ENCODE assay signal across 14 cellular contexts in the genomic region with DNA sequence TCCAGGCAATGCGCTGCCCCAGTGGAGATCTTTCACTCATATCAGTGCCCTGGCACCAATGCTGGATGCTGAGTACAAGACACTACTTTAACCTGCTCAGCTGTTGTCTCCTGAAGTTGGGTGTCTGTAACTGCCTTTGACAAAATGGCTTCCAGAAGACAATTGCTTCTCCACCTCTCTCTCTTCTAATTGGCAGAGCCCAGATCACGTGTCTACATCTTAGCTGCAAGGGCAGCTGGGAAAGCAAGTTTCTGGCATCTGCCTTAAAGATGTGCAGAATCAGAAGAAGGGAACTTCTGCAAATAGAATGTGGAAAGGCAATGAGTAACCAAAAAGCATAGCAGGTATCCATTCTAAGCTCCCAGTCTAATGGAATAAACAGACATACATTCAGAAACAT.
DNase-seq lines count a peak whose midpoint lies in the region; TF ChIP-seq lines count a peak whose summit lies in the region.
"Had no signal": no experiment of that assay in that cellular context is flagged by ENCODE, and none has a peak within 500 bp of the region (broad histone marks: within the 10 kb centered on the region; RNA-seq: fewer than 3 reads in every experiment).

No MANE protein-coding gene starts in this region.

- H2BK5ac ChIP-seq in neuronal stem cell (ENCODE audit: low read length): no peak overlapping the region

- no peaks in the 10 kb centered on the region for H3K36me3 ChIP-seq in fibroblast of lung (ENCODE audit: control insufficient read depth, insufficient read depth, low read length)
- no peaks in the 10 kb centered on the region for H3K36me3 ChIP-seq in neuronal stem cell (replicated peaks in 1 of 2; ENCODE audit: control insufficient read depth in 2 of 2, insufficient read depth in 2 of 2, low read length in 2 of 2)
- H3K36me3 ChIP-seq: BLaER1 treated with 17β-estradiol and CSF1 and Interleukin-3, amounts not matched to agents 10 nM and 100 nM had no signal

- no peak overlapping the region for H3K23ac ChIP-seq in neuronal stem cell (ENCODE audit: low read depth, low read length, poor library complexity)

- no peaks in the 10 kb centered on the region for H3K27me3 ChIP-seq in fibroblast of lung (ENCODE audit: control insufficient read depth, insufficient read depth, low read length)
- no peaks in the 10 kb centered on the region for H3K27me3 ChIP-seq in neuronal stem cell (ENCODE audit: control insufficient read depth in 3 of 3, insufficient read depth in 3 of 3, low read depth in 1 of 3, low read length in 3 of 3)
- H3K27me3 ChIP-seq: BLaER1 treated with 17β-estradiol and CSF1 and Interleukin-3, amounts not matched to agents 10 nM and 100 nM had no signal

- H3K4me3 ChIP-seq in fibroblast of lung (replicated peaks in 1 of 4; ENCODE audit: control extremely low read depth in 1 of 4, insufficient read depth in 1 of 4, low read depth in 3 of 4, low read length in 4 of 4) (no peak overlapping the region), neuronal stem cell (ENCODE audit: low read length in 2 of 2) (no peak overlapping the region)
- H3K4me3 ChIP-seq: BLaER1 treated with 17β-estradiol and CSF1 and Interleukin-3, amounts not matched to agents 10 nM and 100 nM had no signal

- H3K9me3 Mint-ChIP-seq in chondrocyte (ENCODE audit: low read depth): no peaks in the 10 kb centered on the region

- H2AK5ac ChIP-seq in neuronal stem cell (ENCODE audit: low read depth, low read length): no peak overlapping the region

- no peak for TF ChIP-seq CTCF in fibroblast of lung (conservative IDR thresholded peaks at IDR 0.05 in 1 of 2, IDR thresholded peaks at IDR 0.05 in 1 of 2; ENCODE audit: low read depth in 1 of 2, low read length in 2 of 2)
- no peak for TF ChIP-seq CTCF in chondrocyte (IDR thresholded peaks at IDR 0.05)

- peak overlapping the region; percentile 35 for H2AFZ ChIP-seq in fibroblast of lung (ENCODE audit: low read length)
- peak overlapping the region; percentile 54 for H2AFZ ChIP-seq in neuronal stem cell (ENCODE audit: low read length)

- DNase-seq in NCI-H2171 treated with DMSO at 0.1 percent for 48 hours (lab: John Stamatoyannopoulos, UW): peak; percentile 12
- no peak for DNase-seq in NCI-H2171 (lab: John Stamatoyannopoulos, UW)
- peak; percentile 3 for DNase-seq in RPMI7951 (ENCODE audit: low read depth)
- DNase-seq in fibroblast of lung (ENCODE audit: low read depth in 2 of 2): no peak
- DNase-seq in neuronal stem cell (ENCODE audit: low spot score): no peak
- no peak for DNase-seq in SIG-M5 (lab: John Stamatoyannopoulos, UW)
- DNase-seq in caudate nucleus (lab: John Stamatoyannopoulos, UW): no peak
- DNase-seq in chondrocyte (ENCODE audit: low spot score): no peak
- DNase-seq: 8988T, KG1, NCI-H1105, NCI-H1694 treated with DMSO at 0.1 percent for 48 hours, NCI-H748 treated with DMSO at 0.1 percent for 48 hours had no signal

- H2BK15ac ChIP-seq in neuronal stem cell (ENCODE audit: low read length): no peak overlapping the region

- H3K27me3 Mint-ChIP-seq in chondrocyte (ENCODE audit: low read depth): peaks cover 18% of the 10 kb centered on the region

- H3K79me1 ChIP-seq in neuronal stem cell (ENCODE audit: low read depth, low read length): no peaks in the 10 kb centered on the region

- H3K27ac ChIP-seq in fibroblast of lung (ENCODE audit: insufficient read depth, low read length) (no peak overlapping the region), neuronal stem cell (replicated peaks; ENCODE audit: low read length) (no peak overlapping the region), caudate nucleus (ENCODE audit: low read depth, low read length) (no peak overlapping the region)
- H3K27ac ChIP-seq: BLaER1 treated with 17β-estradiol and CSF1 and Interleukin-3, amounts not matched to agents 10 nM and 100 nM had no signal

- no peak overlapping the region for H2BK120ac ChIP-seq in neuronal stem cell (ENCODE audit: low read depth, low read length)

- no peaks in the 10 kb centered on the region for H3K79me2 ChIP-seq in fibroblast of lung (ENCODE audit: control insufficient read depth, insufficient read depth, low read length)

- H3K4me1 ChIP-seq in fibroblast of lung (ENCODE audit: control insufficient read depth, extremely low read depth, insufficient read depth, low read length) (no peaks in the 10 kb centered on the region), neuronal stem cell (ENCODE audit: control insufficient read depth in 2 of 2, insufficient read depth in 1 of 2, low read depth in 1 of 2, low read length in 2 of 2) (no peaks in the 10 kb centered on the region)
- H3K4me1 ChIP-seq: BLaER1 treated with 17β-estradiol and CSF1 and Interleukin-3, amounts not matched to agents 10 nM and 100 nM had no signal

- H4K8ac ChIP-seq in neuronal stem cell (ENCODE audit: low read depth, low read length): no peak overlapping the region

- H3K27ac Mint-ChIP-seq in chondrocyte (ENCODE audit: unreplicated experiment): no peak overlapping the region

- no peak overlapping the region for H3K14ac ChIP-seq in neuronal stem cell (ENCODE audit: low read length)

- no peak overlapping the region for H3K4ac ChIP-seq in neuronal stem cell (ENCODE audit: low read length)

- H3K4me2 ChIP-seq in fibroblast of lung (ENCODE audit: extremely low read depth, insufficient read depth, low read length) (no peak overlapping the region), neuronal stem cell (ENCODE audit: insufficient read depth, low read length, poor library complexity, severe bottlenecking) (no peak overlapping the region)
- H3K4me2 ChIP-seq: BLaER1 treated with 17β-estradiol and CSF1 and Interleukin-3, amounts not matched to agents 10 nM and 100 nM had no signal

- no CpG with 5 or more reads among the region's 2 CpGs for WGBS in neuronal stem cell (ENCODE audit: extremely low coverage in 2 of 2, insufficient read length in 2 of 2, insufficient replicate concordance in 1 of 2), 2 donors

- H3K36me3 Mint-ChIP-seq in chondrocyte (ENCODE audit: low read depth): no peaks in the 10 kb centered on the region

- no peak overlapping the region for H2BK12ac ChIP-seq in neuronal stem cell (ENCODE audit: low read length)

- H4K20me1 ChIP-seq in fibroblast of lung (ENCODE audit: control insufficient read depth, extremely low read depth, insufficient read depth, low read length): no peaks in the 10 kb centered on the region
- H4K20me1 ChIP-seq: BLaER1 treated with 17β-estradiol and CSF1 and Interleukin-3, amounts not matched to agents 10 nM and 100 nM had no signal

- no peak overlapping the region for H4K91ac ChIP-seq in neuronal stem cell (ENCODE audit: low read depth, low read length, poor library complexity)

- no peak overlapping the region for H3K18ac ChIP-seq in neuronal stem cell (ENCODE audit: low read length)

- H3K4me3 Mint-ChIP-seq in chondrocyte (ENCODE audit: unreplicated experiment): no peak overlapping the region

- no peaks in the 10 kb centered on the region for H3K9me3 ChIP-seq in fibroblast of lung (ENCODE audit: control insufficient read depth, insufficient read depth, low read depth, low read length)
- peaks cover 0 to 3% of the 10 kb centered on the region in 2 donors for H3K9me3 ChIP-seq in neuronal stem cell (replicated peaks in 1 of 2; ENCODE audit: control insufficient read depth in 2 of 2, insufficient read depth in 1 of 2, low read depth in 1 of 2, low read length in 2 of 2)
- H3K9me3 ChIP-seq: BLaER1 treated with 17β-estradiol and CSF1 and Interleukin-3, amounts not matched to agents 10 nM and 100 nM had no signal

- no peaks in the 10 kb centered on the region for H3K4me1 Mint-ChIP-seq in chondrocyte (ENCODE audit: low read depth)

- no peak overlapping the region for H3K9ac ChIP-seq in fibroblast of lung (ENCODE audit: insufficient read depth, low read length)
- H3K9ac ChIP-seq in neuronal stem cell (ENCODE audit: low read depth, low read length, poor library complexity): no peak overlapping the region
- H3K9ac ChIP-seq: BLaER1 treated with 17β-estradiol and CSF1 and Interleukin-3, amounts not matched to agents 10 nM and 100 nM had no signal

Comparison
In these comparisons a context has a peak if more than half of its experiments do, and no peak if none do; other contexts are left out.
1. DNase-seq: peak in NCI-H2171 treated with DMSO at 0.1 percent for 48 hours (single experiment) and RPMI7951 (single experiment); none in NCI-H2171 (single experiment), fibroblast of lung (0 of 2), neuronal stem cell (single experiment), SIG-M5 (single experiment), caudate nucleus (0 of 61) and chondrocyte (single experiment).